19 cellular contexts compared by ENCODE assay signal in the genomic region with DNA sequence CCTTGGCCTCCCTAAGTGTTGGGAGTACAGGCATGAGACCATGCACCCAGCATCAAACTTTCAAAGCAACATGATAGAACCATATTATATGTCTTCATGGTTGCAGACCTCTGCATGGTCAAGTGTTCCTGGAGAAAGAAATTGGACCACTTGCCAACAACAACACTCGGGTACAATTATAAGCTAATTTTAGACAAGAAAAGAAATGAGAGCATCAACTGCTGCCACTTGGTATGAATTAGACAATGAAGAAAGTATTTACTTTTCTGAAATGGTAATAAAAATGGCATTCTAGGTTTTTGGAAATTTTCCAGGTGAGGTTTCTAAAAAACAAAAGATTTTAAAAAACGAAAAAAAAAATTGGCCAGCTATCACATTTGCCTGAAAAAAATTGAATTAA. TPM values are rescaled to one million over a fixed set of nuclear protein-coding genes. Genes with fewer than 3 reads are reported as not detected.
"Had no signal": no experiment of that assay in that cellular context is flagged by ENCODE, and none has a peak within 500 bp of the region (broad histone marks: within the 10 kb centered on the region; RNA-seq: fewer than 3 reads in every experiment).

No MANE protein-coding gene starts in this region.

- H3K27ac ChIP-seq: neutrophil, psoas muscle, skin epidermis, testis, tibial nerve, upper lobe of right lung, vagina had no signal

- H3K4me1 ChIP-seq: testis, tibial nerve, upper lobe of right lung, vagina had no signal

- H3K4me3 ChIP-seq: mucosa of descending colon, psoas muscle, skin epidermis, testis, tibial nerve, upper lobe of right lung, vagina had no signal

- ATAC-seq: left colon; mucosa of descending colon; naive thymus-derived CD8-positive, alpha-beta T cell; psoas muscle; sciatic nerve; stimulated activated naive B cell treated with anti-CD40 and anti-IgM and Interleukin-4, amounts not matched to agents 10 μg/mL and 1 μg/mL and 100 μg/mL, for 72 hours; stimulated activated naive CD8-positive, alpha-beta T cell treated with anti-CD3 and anti-CD28 coated beads, Interleukin-15, amount 100 ng/mL, for 72 hours; upper lobe of right lung had no signal

- H3K9me3 ChIP-seq: mucosa of descending colon, neutrophil, psoas muscle, testis, tibial nerve, upper lobe of right lung, vagina had no signal

- FAIRE-seq: frontal cortex had no signal

- H3K27me3 ChIP-seq: neutrophil, testis, tibial nerve, upper lobe of right lung, vagina had no signal

- DNase-seq: glutamatergic neuron; left colon; mucosa of descending colon; naive thymus-derived CD8-positive, alpha-beta T cell; psoas muscle; retina; stimulated activated CD4-positive, alpha-beta T cell treated with anti-CD3 and anti-CD28 coated beads, Interleukin-2, amount 100 ng/mL, for 24 hours; stimulated activated CD4-positive, alpha-beta T cell treated with anti-CD3 and anti-CD28 coated beads, Interleukin-4, amount 100 ng/mL, for 4 hours; stimulated activated naive B cell treated with anti-CD40 and anti-IgM and Interleukin-4, amounts not matched to agents 10 μg/mL and 1 μg/mL and 100 μg/mL, for 72 hours; stimulated activated naive CD8-positive, alpha-beta T cell treated with anti-CD3 and anti-CD28 coated beads, Interleukin-15, amount 100 ng/mL, for 72 hours; testis; upper lobe of right lung had no signal

- H3K36me3 ChIP-seq: neutrophil, tibial nerve, upper lobe of right lung, vagina had no signal

RNA-seq across cellular contexts. Expression of a gene that starts 20.3 kb away (rescaled TPM):
- total RNA-seq: lung microvascular endothelial cell; naive thymus-derived CD8-positive, alpha-beta T cell; upper lobe of right lung had no signal
